In the genomic region with DNA sequence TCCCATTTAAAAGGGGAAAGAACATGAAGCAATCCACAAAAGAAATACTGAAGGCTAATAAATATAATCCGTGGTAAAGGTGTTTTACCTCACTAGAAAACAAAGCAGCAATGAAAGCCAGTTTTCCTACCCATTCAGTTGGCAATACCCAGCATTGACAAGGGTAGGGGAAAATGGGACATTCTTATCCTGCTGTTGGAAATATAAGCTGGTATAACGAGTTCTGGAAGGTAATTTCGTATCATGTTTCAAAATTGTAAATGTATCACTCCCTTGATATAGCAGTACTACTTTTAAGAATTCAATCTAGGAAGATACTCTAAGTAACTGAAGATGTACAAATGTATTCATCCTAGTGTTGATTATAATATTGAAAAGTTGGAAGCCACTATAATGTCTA, we compare ENCODE assay signal across 9 cellular contexts.
"Had no signal": no experiment of that assay in that cellular context is flagged by ENCODE, and none has a peak within 500 bp of the region (broad histone marks: within the 10 kb centered on the region; RNA-seq: fewer than 3 reads in every experiment).

No MANE protein-coding gene starts in this region.

- H3K9me3 ChIP-seq: HAP-1 had no signal

- H3K4me2 ChIP-seq: GM23338 had no signal

- H3K36me3 ChIP-seq: HAP-1 had no signal

- DNase-seq: GM23248, GOT3, H7, H9, HCEC 1CT, HFFc6 had no signal

- H3K4me3 ChIP-seq: GM23248, GM23338, HAP-1 had no signal

- H2AFZ ChIP-seq: GM23248, GM23338 had no signal

- H3K27ac ChIP-seq: GM23248 had no signal

- H3K9ac ChIP-seq: GM23248 had no signal

- ATAC-seq: GM23338, HCT116 had no signal

- H3K4me1 ChIP-seq: HAP-1 had no signal
